Comparison of ENCODE assay signal across 8 cellular contexts in genomic region chr11:7019500-7020182, GRCh38. TPM values are rescaled to one million over a fixed set of nuclear protein-coding genes. Genes with fewer than 3 reads are reported as not detected.
DNase-seq lines count a peak whose midpoint lies in the region; ATAC-seq and TF ChIP-seq lines count a peak whose summit lies in the region.

No MANE protein-coding gene starts in this region.

- peak overlapping the region in 48 of 59 donors; percentile 12 to 86 (median 63) for H3K27ac ChIP-seq in dorsolateral prefrontal cortex
- peak overlapping the region; percentile 77 for H3K27ac ChIP-seq in lower lobe of right lung
- peak overlapping the region; percentile 73 for H3K27ac ChIP-seq in urinary bladder (ENCODE audit: low read depth)

- no peaks in the 10 kb centered on the region for H3K9me3 ChIP-seq in lower lobe of right lung

- H3K27me3 ChIP-seq in dorsolateral prefrontal cortex = no peaks in the 10 kb centered on the region
- no peaks in the 10 kb centered on the region for H3K27me3 ChIP-seq in lower lobe of right lung (ENCODE audit: low read depth)

- H3K4me3 ChIP-seq in LNCaP clone FGC (ENCODE audit: low read depth, low read length) (peak overlapping the region; percentile 72), dorsolateral prefrontal cortex (peak overlapping the region; percentile 58 to 93 (median 79)), lower lobe of right lung (peak overlapping the region; percentile 69), urinary bladder (ENCODE audit: low read depth, low read length) (peak overlapping the region; percentile 42)

- ATAC-seq in GM19372 (IDR thresholded peaks at IDR 0.05; ENCODE audit: low read depth, unreplicated experiment) (peak; percentile 35), lower lobe of right lung (peak; percentile 53 to 61)

- H3K4me1 ChIP-seq in lower lobe of right lung (peaks cover 12% of the 10 kb centered on the region), urinary bladder (ENCODE audit: insufficient read depth) (no peaks in the 10 kb centered on the region)

- TF ChIP-seq CTCF in LNCaP clone FGC (IDR thresholded peaks at IDR 0.05; ENCODE audit: control insufficient read depth, extremely low read depth, insufficient read depth) (no peak), dorsolateral prefrontal cortex (IDR thresholded peaks at IDR 0.05 in 54 of 56, conservative IDR thresholded peaks at IDR 0.05 in 2 of 56; ENCODE audit: low read depth in 1 of 56, partially characterized antibody in 56 of 56) (no peak), lower lobe of right lung (IDR thresholded peaks at IDR 0.05) (no peak)

- intact Hi-C loops in dorsolateral prefrontal cortex (cut with DNase I) (no loop called here), lower lobe of right lung (cut with DNase I) (no loop called here)

- 2% methylated on average over 26 of the region's 26 CpGs for WGBS in urinary bladder

- H3K36me3 ChIP-seq in lower lobe of right lung (no peaks in the 10 kb centered on the region), urinary bladder (ENCODE audit: insufficient read depth) (no peaks in the 10 kb centered on the region)

- DNase-seq in LNCaP clone FGC (ENCODE audit: low read depth) (no peak), dorsolateral prefrontal cortex (peak in 8 of 10 donors; percentile 18 to 59 (median 35)), lower lobe of right lung (peak; percentile 51), retina (no peak), midbrain (lab: John Stamatoyannopoulos, UW) (no peak), NCI-H1436 (lab: John Stamatoyannopoulos, UW) (no peak)

RNA-seq across cellular contexts. Expression of gene ZNF214, which starts 0.5 kb away (rescaled TPM):
- total RNA-seq in dorsolateral prefrontal cortex (10 to 100 TPM in 2 of 120 experiments, 1 to 10 TPM in 118; 3.1 to 11.1 (median 6.2) TPM), lower lobe of right lung (3.3 TPM), urinary bladder (12.5 TPM)
- 2.8 TPM for polyA plus RNA-seq in urinary bladder

RNA-seq across cellular contexts. Expression of gene NLRP14, which starts 0.6 kb away (rescaled TPM):
- 1 to 10 TPM in 6 of 120 experiments, under 1 TPM in 111, not detected in 3; 0.13 to 1.3 (median 0.54) TPM for total RNA-seq in dorsolateral prefrontal cortex
- not detected for total RNA-seq in lower lobe of right lung
- total RNA-seq in urinary bladder = 0.42 TPM
- 0.01 TPM for polyA plus RNA-seq in urinary bladder

Comparison
In these comparisons a context has a peak if more than half of its experiments do, and no peak if none do; other contexts are left out.
1. DNase-seq: peak in dorsolateral prefrontal cortex (8 of 10) and lower lobe of right lung (single experiment); none in LNCaP clone FGC (single experiment), retina (single experiment), midbrain (single experiment) and NCI-H1436 (single experiment).
2. Peak in every context shown above with its lines, with median percentiles within 50 percentile points of each other: H3K4me3 ChIP-seq and H3K27ac ChIP-seq.